In genomic region chr5:160118349-160119141, GRCh38 we compare ENCODE assay signal across 8 cellular contexts. TPM values are rescaled to one million over a fixed set of nuclear protein-coding genes. Genes with fewer than 3 reads are reported as not detected.
DNase-seq lines count a peak whose midpoint lies in the region; ATAC-seq, FAIRE-seq and TF ChIP-seq lines count a peak whose summit lies in the region.

No MANE protein-coding gene starts in this region.

- H3K9ac ChIP-seq in GM12878 (ENCODE audit: control insufficient read depth, insufficient read depth, low read length): peak overlapping the region; percentile 85

- peak overlapping the region; percentile 87 for H3K4me3 Mint-ChIP-seq in CD4-positive, alpha-beta T cell

- no peaks in the 10 kb centered on the region for H4K20me1 ChIP-seq in GM12878 (ENCODE audit: control insufficient read depth, insufficient read depth)

- SMC1A ChIA-PET in GM12878 (lab: Charles Lee; ENCODE audit: uncharacterized antibody, unreplicated experiment): interaction anchor here (1.0 to 1.2 kb wide), 3 partner anchors 10 to 96 kb away, joined by 3 to 7 read pairs (median 3); no protein-coding TSS in a partner anchor

- peaks cover 16% of the 10 kb centered on the region for H3K79me2 ChIP-seq in GM12878 (ENCODE audit: control insufficient read depth, insufficient read depth, low read length)

- peaks cover 0 to 10% of the 10 kb centered on the region in 2 experiments; a peak in 2 of 4 replicates for H3K36me3 ChIP-seq in GM12878 (ENCODE audit: control insufficient read depth in 2 of 2, insufficient read depth in 2 of 2, low read length in 1 of 2)

- no peaks in the 10 kb centered on the region for H3K9me3 Mint-ChIP-seq in CD4-positive, alpha-beta T cell

- peak overlapping the region; percentile 86 for H3K4me2 ChIP-seq in GM12878 (ENCODE audit: control insufficient read depth, insufficient read depth)

- H3K4me3 ChIP-seq in GM12878: peak overlapping the region; percentile 92
- H3K4me3 ChIP-seq in iPS-18c (ENCODE audit: insufficient read depth, low read depth, low read length): peak overlapping the region; percentile 84

- H3K4me1 Mint-ChIP-seq in CD4-positive, alpha-beta T cell (ENCODE audit: low read depth): peaks cover 22% of the 10 kb centered on the region

- under 1% methylated on average over 62 of the region's 79 CpGs for WGBS in GM12878 (ENCODE audit: insufficient coverage, insufficient replicate concordance, low lambda C conversion rate, missing lambda C conversion rate)

- no peaks in the 10 kb centered on the region for H3K27me3 ChIP-seq in CD4-positive, alpha-beta T cell (ENCODE audit: control insufficient read depth, insufficient read depth, low read length)
- H3K27me3 ChIP-seq in GM12878 (replicated peaks in 1 of 2; ENCODE audit: control insufficient read depth in 2 of 2, insufficient read depth in 2 of 2, low read length in 1 of 2): no peaks in the 10 kb centered on the region

- peak; percentile 8 for ATAC-seq in CD4-positive, alpha-beta T cell (ENCODE audit: poor library complexity)
- ATAC-seq in GM19463 (IDR thresholded peaks at IDR 0.05; ENCODE audit: unreplicated experiment) (peak; percentile 18), HG03571 (IDR thresholded peaks at IDR 0.05; ENCODE audit: unreplicated experiment) (peak; percentile 23), GM12878 (peak; percentile 49)

- peaks cover 40% of the 10 kb centered on the region for H3K36me3 Mint-ChIP-seq in CD4-positive, alpha-beta T cell (ENCODE audit: low read depth)

- POLR2A ChIA-PET in CD4-positive, alpha-beta T cell (lab: Charles Lee): interaction anchor here (0.7 to 1.6 kb wide), 7 partner anchors 10 to 304 kb away, joined by 3 to 10 read pairs (median 4); partner anchors contain the start of genes SLU7 and TTC1
- POLR2A ChIA-PET in GM12878 (lab: Charles Lee): interaction anchor here (1.1 to 1.2 kb wide), 3 partner anchors 21 to 303 kb away, joined by 3 to 5 read pairs (median 3); partner anchors contain the start of gene PTTG1

- no peak for TF ChIP-seq RAD21 in GM12878 (IDR thresholded peaks at IDR 0.05; ENCODE audit: insufficient read depth, low read depth, low read length)

- intact Hi-C loops in CD4-positive, alpha-beta T cell (cut with DNase I, micrococcal nuclease): loop anchor here (2.0 to 10.0 kb wide), 3 partner anchors 108 to 296 kb away; partner anchors contain the start of genes SLU7 (in 1 of the 2) and TTC1 (in 1 of the 2)
- intact Hi-C loops in GM12878 (cut with micrococcal nuclease; ENCODE audit: unreplicated experiment): loop anchor here (2.0 kb wide), 1 partner anchor 26 kb away; no protein-coding TSS in a partner anchor

- CTCF ChIA-PET in CD4-positive, alpha-beta T cell (lab: Charles Lee): interaction anchor here (0.6 to 1.6 kb wide), 4 partner anchors 13 to 780 kb away, joined by 3 to 5 read pairs (median 4); partner anchors contain the start of gene TTC1
- CTCF ChIA-PET in GM12878 (lab: Yijun Ruan, JAX): interaction anchor here (0.7 to 1.2 kb wide), 3 partner anchors 22 to 97 kb away, joined by 3 read pairs; no protein-coding TSS in a partner anchor

- RAD21 ChIA-PET in GM12878 (lab: Charles Lee; ENCODE audit: unreplicated experiment): interaction anchor here (0.7 to 1.6 kb wide), 5 partner anchors 12 to 322 kb away, joined by 3 to 7 read pairs (median 3); no protein-coding TSS in a partner anchor

- peaks cover 3% of the 10 kb centered on the region for H3K4me1 ChIP-seq in GM12878 (ENCODE audit: control insufficient read depth, insufficient read depth, low read length)

- TF ChIP-seq CTCF in CD4-positive, alpha-beta T cell (IDR thresholded peaks at IDR 0.05): no peak
- TF ChIP-seq CTCF in GM12878 (IDR thresholded peaks at IDR 0.05 in 2 of 3, conservative IDR thresholded peaks at IDR 0.05 in 1 of 3; ENCODE audit: control insufficient read depth in 2 of 3, extremely low read depth in 1 of 3, insufficient read depth in 1 of 3, low read depth in 3 of 3, low read length in 3 of 3): no peak

- BruUV-seq in GM12878 (replicated peaks; lab: Mats Ljungman, UMichigan): no TSS peak

- no peak for TF ChIP-seq POLR2A in GM12878 (IDR thresholded peaks at IDR 0.05; ENCODE audit: low read depth, low read length)

- no peak for TF ChIP-seq EP300 in GM12878 (IDR thresholded peaks at IDR 0.05; ENCODE audit: borderline replicate concordance in 1 of 2, control insufficient read depth in 1 of 2, low read depth in 2 of 2, low read length in 2 of 2)

- in situ Hi-C loops in GM12878 (cut with MboI): no loop called here

- DNase-seq in CD4-positive, alpha-beta T cell: peak; percentile 17 to 67 (median 42)
- peak; percentile 22 to 52 (median 45) for DNase-seq in T-helper 2 cell
- no peak for DNase-seq in GM12878 (ENCODE audit: low read depth, low spot score)
- peak; percentile 42 for DNase-seq in stimulated activated CD4-positive, alpha-beta T cell treated with anti-CD3 and anti-CD28 coated beads, Interleukin-12 subunit alpha, Interleukin-12 subunit beta, amount 100 ng/mL, for 4 hours
- no peak for DNase-seq in EL

- no peaks in the 10 kb centered on the region for H3K9me3 ChIP-seq in CD4-positive, alpha-beta T cell (ENCODE audit: control insufficient read depth, low read length)
- H3K9me3 ChIP-seq in GM12878 (replicated peaks; ENCODE audit: control insufficient read depth, insufficient read depth, low read length): no peaks in the 10 kb centered on the region; the same call in 2 of the 3 replicates
- no peaks in the 10 kb centered on the region for H3K9me3 ChIP-seq in iPS-18c (ENCODE audit: control insufficient read depth, insufficient read depth, low read length)

- peaks cover 8% of the 10 kb centered on the region for H3K27me3 Mint-ChIP-seq in CD4-positive, alpha-beta T cell

- FAIRE-seq in GM12878 (lab: Jason Lieb, UNC): no peak

- peak overlapping the region; percentile 64 for H3K27ac Mint-ChIP-seq in CD4-positive, alpha-beta T cell

- H2AFZ ChIP-seq in GM12878 (ENCODE audit: control insufficient read depth, low read depth, low read length): peak overlapping the region; percentile 84

- peak overlapping the region; percentile 87 for H3K27ac ChIP-seq in CD4-positive, alpha-beta T cell (ENCODE audit: low read depth, low read length)
- H3K27ac ChIP-seq in GM12878 (ENCODE audit: control insufficient read depth, insufficient read depth): peak overlapping the region; percentile 83

TF ChIP-seq in GM12878, 131 proteins besides CTCF, POLR2A, EP300 and RAD21 (continues in another document):
- TF ChIP-seq TCF12 (IDR thresholded peaks at IDR 0.05; ENCODE audit: low read depth, low read length): 0 out of 2 replicates have a peak, but pooled peaks have one; percentile 39
- no peak for TF ChIP-seq ZSCAN29 (IDR thresholded peaks at IDR 0.05)
- TF ChIP-seq TAF1 (IDR thresholded peaks at IDR 0.05; ENCODE audit: borderline replicate concordance, low read depth, low read length): peak; percentile 24; the same call in 1 of the 2 replicates
- TF ChIP-seq ZBTB33 (IDR thresholded peaks at IDR 0.05): no peak
- no peak for TF ChIP-seq MAX (IDR thresholded peaks at IDR 0.05; ENCODE audit: low read depth, low read length)
- peak; percentile 5 to 50; a peak in 1 of 4 replicates for TF ChIP-seq BHLHE40 (IDR thresholded peaks at IDR 0.05; ENCODE audit: borderline replicate concordance in 1 of 2, low read depth in 2 of 2, low read length in 1 of 2)
- TF ChIP-seq IRF5 (IDR thresholded peaks at IDR 0.05; ENCODE audit: borderline replicate concordance): no peak

RNA-seq across cellular contexts. Expression of gene PWWP2A, which starts 0.7 kb away (rescaled TPM):
- total RNA-seq in CD4-positive, alpha-beta T cell: 10 to 100 TPM; 18.2 to 23.2 TPM
- total RNA-seq in GM12878 (2013; cell fraction: nucleolus; rRNA removed): 57.4 and 61.1 TPM in 2 replicates
- total RNA-seq in GM12878 (2014; rRNA removed) (19.5 and 21.0 TPM in 2 replicates), GM12878 (2014; rRNA removed; fragmentation: Illumina TruSeq; extraction: Trizol) (20.2 and 20.7 TPM in 2 replicates), GM12878 (2021) (23.9 and 26.1 TPM in 2 replicates)
- polyA plus RNA-seq in GM12878 (2011; ENCODE audit: low read depth): 5.5 TPM
- polyA plus RNA-seq in GM12878 (2011; rRNA removed) (18.3 and 18.4 TPM in 2 replicates), GM12878 (2014; fragmentation: Illumina TruSeq; extraction: Trizol) (24.9 and 31.3 TPM in 2 replicates), GM12878 (2014; fragmentation: Nextera tagmentation; extraction: Ambion mirVana) (1 to 10 TPM; 5.7 to 6.9 TPM), GM12878 (2014; rRNA removed) (15.6 and 16.8 TPM in 2 replicates), GM12878 (2016; fragmentation: Nextera tagmentation; extraction: Ambion mirVana) (10 to 100 TPM; 16.0 to 17.1 TPM)
- polyA plus RNA-seq in GM12878 (2011; cell fraction: cytosol; rRNA removed): 12.8 and 13.5 TPM in 2 replicates
- 10.8 and 10.9 TPM in 2 replicates for polyA plus RNA-seq in GM12878 (2011; cell fraction: nucleus; rRNA removed)
- polyA plus RNA-seq in GM12878 (2012): 8.4 and 10.4 TPM in 2 replicates
- polyA minus RNA-seq in GM12878 (2011; rRNA and poly(A)+ RNA removed): 10.8 and 13.4 TPM in 2 replicates
- polyA minus RNA-seq in GM12878 (2011; cell fraction: cytosol; rRNA and poly(A)+ RNA removed): 5.1 and 7.2 TPM in 2 replicates
- 5.1 and 7.7 TPM in 2 replicates for polyA minus RNA-seq in GM12878 (2011; cell fraction: nucleus; rRNA and poly(A)+ RNA removed)

Comparison
In these comparisons a context has a peak if more than half of its experiments do, and no peak if none do; other contexts are left out.
1. DNase-seq: peak in CD4-positive, alpha-beta T cell (10 of 10), T-helper 2 cell (5 of 5) and stimulated activated CD4-positive, alpha-beta T cell treated with anti-CD3 and anti-CD28 coated beads, Interleukin-12 subunit alpha, Interleukin-12 subunit beta, amount 100 ng/mL, for 4 hours (single experiment); none in GM12878 (single experiment) and EL (single experiment).
2. Peak in every context shown above with its lines, with median percentiles within 50 percentile points of each other: ATAC-seq.